ENCODE assay signal across 21 cellular contexts in genomic region chr9:87062706-87063105, GRCh38.
DNase-seq lines count a peak whose midpoint lies in the region; ATAC-seq and TF ChIP-seq lines count a peak whose summit lies in the region.
"Had no signal": no experiment of that assay in that cellular context is flagged by ENCODE, and none has a peak within 500 bp of the region (broad histone marks: within the 10 kb centered on the region; RNA-seq: fewer than 3 reads in every experiment).

No MANE protein-coding gene starts in this region.

- no peak for DNase-seq in mammary epithelial cell
- DNase-seq in breast epithelium (ENCODE audit: low spot score in 2 of 2): no peak
- DNase-seq in adipocyte (ENCODE audit: low read depth): no peak
- DNase-seq in osteoblast (ENCODE audit: insufficient read length, low spot score, missing footprints): no peak
- no peak for DNase-seq in upper lobe of right lung
- no peak for DNase-seq in GM10266 (ENCODE audit: extremely low spot score)
- DNase-seq in retina: no peak
- DNase-seq: GDM1, H7, KG1, NCI-H1092, NCI-H1436, NCI-H187 treated with DMSO at 0.1 percent for 48 hours, NCI-H2107, NCI-H2227 treated with DMSO at 0.1 percent for 48 hours, NCI-H510A, NCI-H82, SJCRH30 had no signal

- CTCF ChIA-PET in mammary epithelial cell (lab: Charles Lee; ENCODE audit: low non-redundant PET): no interaction called here

- H3K4me2 ChIP-seq in mammary epithelial cell (ENCODE audit: insufficient read depth, low read depth, low read length) (peak overlapping the region; percentile 57), osteoblast (ENCODE audit: insufficient read depth, low read length) (peak overlapping the region; percentile 64)

- WGBS in mammary epithelial cell (ENCODE audit: low coverage, missing lambda C conversion rate): no CpG with 5 or more reads among the region's 1 CpG

- ATAC-seq in upper lobe of right lung: no peak
- no peak for ATAC-seq in HG03460 (IDR thresholded peaks at IDR 0.05; ENCODE audit: unreplicated experiment)
- ATAC-seq: GM12878 had no signal

- TF ChIP-seq CTCF in mammary epithelial cell (conservative IDR thresholded peaks at IDR 0.05 in 1 of 2, IDR thresholded peaks at IDR 0.05 in 1 of 2; ENCODE audit: extremely low read depth in 1 of 2, insufficient read depth in 1 of 2, low read depth in 1 of 2, low read length in 2 of 2): no peak
- no peak for TF ChIP-seq CTCF in breast epithelium (IDR thresholded peaks at IDR 0.05)
- no peak for TF ChIP-seq CTCF in osteoblast (IDR thresholded peaks at IDR 0.05; ENCODE audit: extremely low read depth, low read depth, low read length)
- TF ChIP-seq CTCF in upper lobe of right lung (IDR thresholded peaks at IDR 0.05): no peak
- no peak for TF ChIP-seq CTCF in GM10266 (IDR thresholded peaks at IDR 0.05; ENCODE audit: control insufficient read depth, insufficient read depth, low read depth, missing control alignments)

- in situ Hi-C loops in mammary epithelial cell (cut with MboI; ENCODE audit: low sequenced_read_pairs in 2 of 2): loop anchor here in 1 of 2 donors (10.0 kb wide), 1 partner anchor 78 kb away; no protein-coding TSS in a partner anchor

- H4K20me1 ChIP-seq in mammary epithelial cell (ENCODE audit: insufficient read depth, low read length) (no peaks in the 10 kb centered on the region), osteoblast (ENCODE audit: insufficient read depth, low read length) (no peaks in the 10 kb centered on the region)

- H3K4me3 ChIP-seq in mammary epithelial cell (replicated peaks in 1 of 3; ENCODE audit: insufficient read depth in 1 of 3, low read depth in 2 of 3, low read length in 3 of 3) (no peak overlapping the region), breast epithelium (no peak overlapping the region), adipocyte (ENCODE audit: low read length) (peak overlapping the region; percentile 52), osteoblast (ENCODE audit: insufficient read depth, low read length) (peak overlapping the region; percentile 37), upper lobe of right lung (no peak overlapping the region)
- H3K4me3 ChIP-seq: GM12878, SJCRH30 had no signal

- BruUV-seq in mammary epithelial cell (replicated peaks; lab: Mats Ljungman, UMichigan): no TSS peak

- H3K27ac ChIP-seq in mammary epithelial cell (ENCODE audit: insufficient read depth, low read depth, low read length) (peak overlapping the region; percentile 54), breast epithelium (peak overlapping the region in 1 of 2 donors; percentile 3), osteoblast (ENCODE audit: low read depth, low read length) (peak overlapping the region; percentile 82), upper lobe of right lung (peak overlapping the region; percentile 25)
- H3K27ac ChIP-seq: 22Rv1, SJCRH30 had no signal

- TF ChIP-seq POLR2A in breast epithelium (IDR thresholded peaks at IDR 0.05): no peak

- H3K27me3 ChIP-seq in mammary epithelial cell (ENCODE audit: insufficient read depth, low read length) (no peaks in the 10 kb centered on the region), breast epithelium (no peaks in the 10 kb centered on the region), adipocyte (replicated peaks; ENCODE audit: control insufficient read depth, insufficient read depth, low read length) (no peaks in the 10 kb centered on the region), osteoblast (ENCODE audit: insufficient read depth, low read length) (no peaks in the 10 kb centered on the region), upper lobe of right lung (no peaks in the 10 kb centered on the region)
- H3K27me3 ChIP-seq: SJCRH30 had no signal

- H3K79me2 ChIP-seq in mammary epithelial cell (ENCODE audit: insufficient read depth, low read length) (no peaks in the 10 kb centered on the region), osteoblast (ENCODE audit: insufficient read depth, low read length) (no peaks in the 10 kb centered on the region)

- intact Hi-C loops in mammary epithelial cell (cut with micrococcal nuclease) (no loop called here), breast epithelium (cut with DNase I; ENCODE audit: low total_unique reads) (no loop called here), upper lobe of right lung (cut with DNase I) (no loop called here)

- H3K9me3 ChIP-seq in mammary epithelial cell (replicated peaks; ENCODE audit: insufficient read depth, low read length): no peaks in the 10 kb centered on the region
- H3K9me3 ChIP-seq in breast epithelium: no peaks in the 10 kb centered on the region
- H3K9me3 ChIP-seq in adipocyte (ENCODE audit: control insufficient read depth, low read length): no peaks in the 10 kb centered on the region
- H3K9me3 ChIP-seq in osteoblast (ENCODE audit: low read depth, low read length): no peaks in the 10 kb centered on the region
- H3K9me3 ChIP-seq in upper lobe of right lung: no peaks in the 10 kb centered on the region
- H3K9me3 ChIP-seq: SJCRH30 had no signal

- H3K4me1 ChIP-seq in mammary epithelial cell (ENCODE audit: insufficient read depth, low read length): peaks cover 29% of the 10 kb centered on the region
- no peaks in the 10 kb centered on the region for H3K4me1 ChIP-seq in breast epithelium
- peaks cover 49% of the 10 kb centered on the region for H3K4me1 ChIP-seq in adipocyte (ENCODE audit: control insufficient read depth, insufficient read depth, low read length)
- peaks cover 23% of the 10 kb centered on the region for H3K4me1 ChIP-seq in osteoblast (ENCODE audit: insufficient read depth, low read length)
- no peaks in the 10 kb centered on the region for H3K4me1 ChIP-seq in upper lobe of right lung
- H3K4me1 ChIP-seq: SJCRH30 had no signal

- no peaks in the 10 kb centered on the region for H3K36me3 ChIP-seq in mammary epithelial cell (ENCODE audit: insufficient read depth, low read length)
- H3K36me3 ChIP-seq in breast epithelium: no peaks in the 10 kb centered on the region
- no peaks in the 10 kb centered on the region for H3K36me3 ChIP-seq in adipocyte (ENCODE audit: control insufficient read depth, insufficient read depth, low read length, severe bottlenecking)
- no peaks in the 10 kb centered on the region for H3K36me3 ChIP-seq in osteoblast (ENCODE audit: insufficient read depth, low read length)
- H3K36me3 ChIP-seq in upper lobe of right lung: no peaks in the 10 kb centered on the region
- H3K36me3 ChIP-seq: SJCRH30 had no signal

- H2AFZ ChIP-seq in mammary epithelial cell (ENCODE audit: low read depth, low read length): peak overlapping the region; percentile 23
- H2AFZ ChIP-seq in osteoblast (ENCODE audit: low read length): no peak overlapping the region

- dilution Hi-C loops in mammary epithelial cell (cut with HindIII; ENCODE audit: low sequenced_read_pairs): no loop called here

- H3K9ac ChIP-seq in mammary epithelial cell (ENCODE audit: insufficient read depth, low read length) (no peak overlapping the region), adipocyte (ENCODE audit: low read length) (peak overlapping the region; percentile 77)

Comparison
In these comparisons a context has a peak if more than half of its experiments do, and no peak if none do; other contexts are left out.
1. H3K4me3 ChIP-seq: peak in adipocyte (single experiment) and osteoblast (single experiment); none in mammary epithelial cell (0 of 3), breast epithelium (0 of 3) and upper lobe of right lung (single experiment).